In the genomic region with DNA sequence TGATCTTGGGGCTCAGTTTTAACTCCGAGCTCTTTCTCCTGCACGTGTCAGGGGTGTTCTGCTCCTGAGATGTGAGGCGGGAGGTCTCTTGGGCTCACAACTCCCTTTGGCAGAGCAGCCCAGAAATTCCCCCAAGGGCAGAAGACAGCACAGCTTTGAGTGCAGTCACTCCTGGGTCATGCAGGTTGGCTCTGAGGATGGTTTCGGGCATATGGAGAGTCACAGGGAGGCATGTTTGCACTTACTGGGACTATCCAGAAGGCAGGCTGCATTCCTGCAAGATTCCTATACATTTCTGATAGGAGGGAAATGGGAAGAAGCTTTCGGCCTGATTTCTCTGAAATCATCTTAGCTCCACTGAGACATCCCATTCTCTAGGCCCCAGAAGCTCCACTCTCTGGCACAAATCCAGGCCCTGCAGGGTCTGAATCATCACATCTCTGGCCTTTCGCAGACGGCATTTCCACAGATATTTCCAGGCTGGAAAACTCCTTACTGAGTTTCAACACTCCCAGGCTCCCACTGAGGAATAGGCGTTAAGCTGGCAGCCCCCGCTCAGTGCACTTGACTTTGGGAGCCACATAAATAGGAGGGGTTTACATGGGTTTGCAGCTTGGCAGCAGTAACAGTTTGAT, we compare ENCODE assay signal across 8 cellular contexts. TPM values are rescaled to one million over a fixed set of nuclear protein-coding genes. Genes with fewer than 3 reads are reported as not detected.
A peak's percentile ranks its signal among the peaks of the same experiment; 100 is the strongest.
DNase-seq lines count a peak whose midpoint lies in the region; ATAC-seq and TF ChIP-seq lines count a peak whose summit lies in the region.

No MANE protein-coding gene starts in this region.

- no peak for ATAC-seq in GM21737 (IDR thresholded peaks at IDR 0.05; ENCODE audit: unreplicated experiment)
- no peak for ATAC-seq in HG02981 (IDR thresholded peaks at IDR 0.05; ENCODE audit: unreplicated experiment)

- TF ChIP-seq POLR2A in adrenal gland (IDR thresholded peaks at IDR 0.05): no peak

- no peaks in the 10 kb centered on the region for H3K27me3 ChIP-seq in adrenal gland
- no peaks in the 10 kb centered on the region for H3K27me3 ChIP-seq in cardiac muscle cell

- H3K9me3 ChIP-seq in adrenal gland (replicated peaks in 1 of 3) (no peaks in the 10 kb centered on the region), cardiac muscle cell (ENCODE audit: low read depth) (no peaks in the 10 kb centered on the region)

- 54 to 69% (median 60%) methylated on average over 7 to 9 of the region's 9 CpGs for WGBS in adrenal gland, 4 donors

- H3K4me3 ChIP-seq in adrenal gland (no peak overlapping the region), cardiac muscle cell (no peak overlapping the region)

- intact Hi-C loops in adrenal gland (cut with DNase I): no loop called here

- peak; percentile 86 for DNase-seq in GM03348 (ENCODE audit: low spot score)
- peak; percentile 76 to 87 (median 83) for DNase-seq in adrenal gland
- DNase-seq in cardiac muscle cell (ENCODE audit: low read depth in 1 of 2, low spot score in 1 of 2): peak; percentile 51 to 94
- DNase-seq in pulmonary artery endothelial cell (ENCODE audit: low read depth, low spot score): peak; percentile 39
- no peak for DNase-seq in stimulated activated CD4-positive, alpha-beta T cell treated with anti-CD3 and anti-CD28 coated beads, Interleukin-4, amount 100 ng/mL, for 4 hours
- DNase-seq in NCI-H345 (lab: John Stamatoyannopoulos, UW): no peak

- H3K27ac ChIP-seq in adrenal gland (no peak overlapping the region), cardiac muscle cell (peak overlapping the region; percentile 60)

- no peaks in the 10 kb centered on the region for H3K36me3 ChIP-seq in adrenal gland (replicated peaks in 1 of 2)
- H3K36me3 ChIP-seq in cardiac muscle cell: peaks cover 10% of the 10 kb centered on the region

- TF ChIP-seq CTCF in adrenal gland (IDR thresholded peaks at IDR 0.05) (no peak), cardiac muscle cell (IDR thresholded peaks at IDR 0.05; ENCODE audit: low read depth, low read length) (no peak)

- peaks cover 4 to 24% of the 10 kb centered on the region in 2 donors for H3K4me1 ChIP-seq in adrenal gland (replicated peaks in 1 of 2)
- H3K4me1 ChIP-seq in cardiac muscle cell (ENCODE audit: low read depth): peaks cover 13% of the 10 kb centered on the region

RNA-seq across cellular contexts. Expression of gene AGPAT4, which starts 39.8 kb away (rescaled TPM):
- 1 to 10 TPM; 2.2 to 7.3 (median 3.9) TPM for total RNA-seq in adrenal gland
- 1 to 10 TPM; 2.3 to 4.3 (median 3.1) TPM for polyA plus RNA-seq in adrenal gland
- 11.9 and 17.7 TPM in 2 replicates for total RNA-seq in cardiac muscle cell
- polyA plus RNA-seq in cardiac muscle cell: 13.9 and 18.1 TPM in 2 replicates
- total RNA-seq in pulmonary artery endothelial cell: 6.1 and 11.5 TPM in 2 replicates

Comparison
In these comparisons a context has a peak if more than half of its experiments do, and no peak if none do; other contexts are left out.
1. DNase-seq: peak in GM03348 (single experiment), adrenal gland (7 of 7), cardiac muscle cell (2 of 2) and pulmonary artery endothelial cell (single experiment); none in stimulated activated CD4-positive, alpha-beta T cell treated with anti-CD3 and anti-CD28 coated beads, Interleukin-4, amount 100 ng/mL, for 4 hours (0 of 2) and NCI-H345 (single experiment).